In genomic region chr15:63600646-63601025, GRCh38 we compare ENCODE assay signal across 8 cellular contexts. TPM values are rescaled to one million over a fixed set of nuclear protein-coding genes. Genes with fewer than 3 reads are reported as not detected.
DNase-seq lines count a peak whose midpoint lies in the region; ATAC-seq lines count a peak whose summit lies in the region.

No MANE protein-coding gene starts in this region.

- no peaks in the 10 kb centered on the region for H3K9me3 ChIP-seq in CD4-positive, CD25-positive, alpha-beta regulatory T cell (ENCODE audit: control insufficient read depth in 2 of 2, low read length in 2 of 2)
- no peaks in the 10 kb centered on the region for H3K9me3 ChIP-seq in ectodermal cell (ENCODE audit: control insufficient read depth, low read length)

- peak overlapping the region; percentile 67 for H3K27ac ChIP-seq in CD4-positive, CD25-positive, alpha-beta regulatory T cell (ENCODE audit: insufficient read depth, low read length, poor library complexity, severe bottlenecking)
- H3K27ac ChIP-seq in ectodermal cell (ENCODE audit: insufficient read depth, low read depth, low read length, poor library complexity, severe bottlenecking) = peak overlapping the region; percentile 18

- WGBS in ectodermal cell, 2 experiments = 0 to 1% methylated on average over 58 of the region's 58 CpGs

- POLR2A ChIA-PET in activated CD4-positive, alpha-beta memory T cell treated with anti-CD3 and anti-CD28 coated beads, Interleukin-2, amount 10 ng/mL, durations not matched to agents 7 days and 5 days (lab: Charles Lee) = interaction anchor here (0.6 to 4.3 kb wide), 15 partner anchors 10 to 562 kb away, joined by 3 to 54 read pairs (median 5); partner anchors contain the start of genes CIAO2A, HERC1, PPIB and USP3

- CTCF ChIA-PET in activated CD4-positive, alpha-beta memory T cell treated with anti-CD3 and anti-CD28 coated beads, Interleukin-2, amount 10 ng/mL, durations not matched to agents 7 days and 5 days (lab: Charles Lee) = interaction anchor here (0.8 to 4.5 kb wide), 10 partner anchors 10 to 493 kb away, joined by 3 to 32 read pairs (median 6); partner anchors contain the start of genes CIAO2A and USP3

- peak; percentile 86 to 88 for ATAC-seq in CD4-positive, CD25-positive, alpha-beta regulatory T cell (ENCODE audit: low read depth in 2 of 2)
- ATAC-seq in GM19351 (IDR thresholded peaks at IDR 0.05; ENCODE audit: unreplicated experiment) (peak; percentile 74), HG03469 (IDR thresholded peaks at IDR 0.05; ENCODE audit: unreplicated experiment) (peak; percentile 59)

- H3K27ac Mint-ChIP-seq in CD4-positive, CD25-positive, alpha-beta regulatory T cell = peak overlapping the region; percentile 88 to 93 (median 89)
- peak overlapping the region; percentile 87 for H3K27ac Mint-ChIP-seq in activated CD4-positive, alpha-beta memory T cell treated with anti-CD3 and anti-CD28 coated beads, Interleukin-2, amount 10 ng/mL, durations not matched to agents 7 days and 5 days

- peak; percentile 84 to 96 (median 92) for DNase-seq in CD4-positive, CD25-positive, alpha-beta regulatory T cell
- DNase-seq in NCI-H748 treated with DMSO at 0.1 percent for 48 hours (lab: John Stamatoyannopoulos, UW) (peak; percentile 39), medulla oblongata (ENCODE audit: extremely low spot score) (peak; percentile 86)
- peak; percentile 91 for DNase-seq in activated CD4-positive, alpha-beta memory T cell treated with anti-CD3 and anti-CD28 coated beads, Interleukin-2, amount 10 ng/mL, durations not matched to agents 7 days and 5 days
- DNase-seq in stimulated activated CD4-positive, alpha-beta T cell treated with anti-CD3 and anti-CD28 coated beads, TNF-alpha, amount 100 ng/mL, for 4 hours (ENCODE audit: low read depth in 3 of 3) = peak; percentile 75 to 86 (median 81)

- H3K9me3 Mint-ChIP-seq in CD4-positive, CD25-positive, alpha-beta regulatory T cell = no peaks in the 10 kb centered on the region
- no peaks in the 10 kb centered on the region for H3K9me3 Mint-ChIP-seq in activated CD4-positive, alpha-beta memory T cell treated with anti-CD3 and anti-CD28 coated beads, Interleukin-2, amount 10 ng/mL, durations not matched to agents 7 days and 5 days

- peaks cover 35% of the 10 kb centered on the region for H3K4me1 ChIP-seq in CD4-positive, CD25-positive, alpha-beta regulatory T cell (ENCODE audit: control insufficient read depth, insufficient read depth, low read length, poor library complexity, severe bottlenecking)
- H3K4me1 ChIP-seq in ectodermal cell (ENCODE audit: control insufficient read depth, insufficient read depth, low read length) = peaks cover 5% of the 10 kb centered on the region

- H3K36me3 ChIP-seq in CD4-positive, CD25-positive, alpha-beta regulatory T cell (ENCODE audit: control insufficient read depth, insufficient read depth, low read length) = no peaks in the 10 kb centered on the region
- H3K36me3 ChIP-seq in ectodermal cell (ENCODE audit: control insufficient read depth, insufficient read depth, low read length) = no peaks in the 10 kb centered on the region

- no peaks in the 10 kb centered on the region for H3K27me3 ChIP-seq in CD4-positive, CD25-positive, alpha-beta regulatory T cell (ENCODE audit: control insufficient read depth, insufficient read depth, low read length)
- peaks cover 18% of the 10 kb centered on the region for H3K27me3 ChIP-seq in ectodermal cell (ENCODE audit: control insufficient read depth, insufficient read depth, low read length, poor library complexity, severe bottlenecking)

- peaks cover 12 to 71% (median 35%) of the 10 kb centered on the region in 4 donors for H3K4me1 Mint-ChIP-seq in CD4-positive, CD25-positive, alpha-beta regulatory T cell
- H3K4me1 Mint-ChIP-seq in activated CD4-positive, alpha-beta memory T cell treated with anti-CD3 and anti-CD28 coated beads, Interleukin-2, amount 10 ng/mL, durations not matched to agents 7 days and 5 days = peaks cover 56% of the 10 kb centered on the region

- no peaks in the 10 kb centered on the region for H3K27me3 Mint-ChIP-seq in CD4-positive, CD25-positive, alpha-beta regulatory T cell
- H3K27me3 Mint-ChIP-seq in activated CD4-positive, alpha-beta memory T cell treated with anti-CD3 and anti-CD28 coated beads, Interleukin-2, amount 10 ng/mL, durations not matched to agents 7 days and 5 days = no peaks in the 10 kb centered on the region

- H3K36me3 Mint-ChIP-seq in CD4-positive, CD25-positive, alpha-beta regulatory T cell = no peaks in the 10 kb centered on the region
- no peaks in the 10 kb centered on the region for H3K36me3 Mint-ChIP-seq in activated CD4-positive, alpha-beta memory T cell treated with anti-CD3 and anti-CD28 coated beads, Interleukin-2, amount 10 ng/mL, durations not matched to agents 7 days and 5 days (ENCODE audit: low read depth)

- H3K4me3 Mint-ChIP-seq in CD4-positive, CD25-positive, alpha-beta regulatory T cell = peak overlapping the region; percentile 90 to 96 (median 94)
- H3K4me3 Mint-ChIP-seq in activated CD4-positive, alpha-beta memory T cell treated with anti-CD3 and anti-CD28 coated beads, Interleukin-2, amount 10 ng/mL, durations not matched to agents 7 days and 5 days = peak overlapping the region; percentile 89

- peak overlapping the region; percentile 66 for H3K4me3 ChIP-seq in CD4-positive, CD25-positive, alpha-beta regulatory T cell (ENCODE audit: low read depth, low read length)
- H3K4me3 ChIP-seq in ectodermal cell (ENCODE audit: insufficient read depth, low read depth, low read length) = peak overlapping the region; percentile 64

RNA-seq across cellular contexts. Expression of gene FBXL22, which starts 3.4 kb away (rescaled TPM):
- 1.7 TPM for total RNA-seq in CD4-positive, CD25-positive, alpha-beta regulatory T cell
- 1 to 10 TPM in 2 of 4 donors, under 1 TPM in 2; 0.45 to 2.1 (median 1.0) TPM for polyA plus RNA-seq in CD4-positive, CD25-positive, alpha-beta regulatory T cell
- total RNA-seq in activated CD4-positive, alpha-beta memory T cell treated with anti-CD3 and anti-CD28 coated beads, Interleukin-2, amount 10 ng/mL, durations not matched to agents 7 days and 5 days = 1 to 10 TPM in 1 of 2 experiments, under 1 TPM in 1; 0.28 to 1.0 TPM
- polyA plus RNA-seq in ectodermal cell (2013, experiment 1 of 4) = 0.69 TPM
- 0.60 TPM for polyA plus RNA-seq in ectodermal cell (2013, experiment 2 of 4)
- polyA plus RNA-seq in ectodermal cell (2013, experiment 3 of 4) = 0.64 TPM
- 0.36 TPM for polyA plus RNA-seq in ectodermal cell (2013, experiment 4 of 4)

Comparison
In these comparisons a context has a peak if more than half of its experiments do, and no peak if none do; other contexts are left out.
1. Peak in every context shown above with its lines: DNase-seq, ATAC-seq, H3K4me3 ChIP-seq and H3K27ac ChIP-seq.
2. DNase-seq: peak in every context shown above with its lines; median percentile 92 in CD4-positive, CD25-positive, alpha-beta regulatory T cell; 91 in activated CD4-positive, alpha-beta memory T cell treated with anti-CD3 and anti-CD28 coated beads, Interleukin-2, amount 10 ng/mL, durations not matched to agents 7 days and 5 days; 86 in medulla oblongata; 81 in stimulated activated CD4-positive, alpha-beta T cell treated with anti-CD3 and anti-CD28 coated beads, TNF-alpha, amount 100 ng/mL, for 4 hours; 39 in NCI-H748 treated with DMSO at 0.1 percent for 48 hours.